1 cellular context compared by ENCODE assay signal in the genomic region with DNA sequence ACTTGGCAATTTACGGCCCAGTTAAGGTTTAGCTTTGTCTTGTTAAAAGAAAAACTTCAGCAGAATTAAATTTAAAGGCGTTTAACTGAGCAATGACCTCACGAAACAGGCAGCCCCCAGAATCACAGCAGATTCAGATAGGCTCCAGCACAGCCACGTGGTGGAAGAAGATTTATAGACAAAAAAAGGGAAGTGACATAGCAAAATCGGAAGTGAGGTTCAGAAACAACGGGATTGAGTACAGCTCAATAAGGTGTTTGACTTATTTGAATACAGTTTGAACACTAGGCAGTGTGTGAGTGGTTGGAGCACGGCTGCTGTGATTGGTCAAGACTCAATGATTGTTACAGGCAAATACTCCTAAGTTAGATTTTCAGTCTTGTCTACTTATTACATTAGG.
A peak's percentile ranks its signal among the peaks of the same experiment; 100 is the strongest.
TF ChIP-seq lines count a peak whose summit lies in the region.

No MANE protein-coding gene starts in this region.

TF ChIP-seq in K562, 482 proteins besides CTCF, POLR2A, EP300 and RAD21 (continued from another document and continues in another):
- TF ChIP-seq, protein P1, sequence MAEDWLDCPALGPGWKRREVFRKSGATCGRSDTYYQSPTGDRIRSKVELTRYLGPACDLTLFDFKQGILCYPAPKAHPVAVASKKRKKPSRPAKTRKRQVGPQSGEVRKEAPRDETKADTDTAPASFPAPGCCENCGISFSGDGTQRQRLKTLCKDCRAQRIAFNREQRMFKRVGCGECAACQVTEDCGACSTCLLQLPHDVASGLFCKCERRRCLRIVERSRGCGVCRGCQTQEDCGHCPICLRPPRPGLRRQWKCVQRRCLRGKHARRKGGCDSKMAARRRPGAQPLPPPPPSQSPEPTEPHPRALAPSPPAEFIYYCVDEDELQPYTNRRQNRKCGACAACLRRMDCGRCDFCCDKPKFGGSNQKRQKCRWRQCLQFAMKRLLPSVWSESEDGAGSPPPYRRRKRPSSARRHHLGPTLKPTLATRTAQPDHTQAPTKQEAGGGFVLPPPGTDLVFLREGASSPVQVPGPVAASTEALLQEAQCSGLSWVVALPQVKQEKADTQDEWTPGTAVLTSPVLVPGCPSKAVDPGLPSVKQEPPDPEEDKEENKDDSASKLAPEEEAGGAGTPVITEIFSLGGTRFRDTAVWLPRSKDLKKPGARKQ (CRISPR knock-in tag; IDR thresholded peaks at IDR 0.05), result no peak
- no peak for TF ChIP-seq JUND (IDR thresholded peaks at IDR 0.05; ENCODE audit: borderline replicate concordance, low read depth, low read length)
- no peak for TF ChIP-seq JUND (tag; IDR thresholded peaks at IDR 0.05; ENCODE audit: borderline replicate concordance, low read depth, low read length)
- TF ChIP-seq MAFF (IDR thresholded peaks at IDR 0.05; ENCODE audit: low read length), result peak; percentile 39; the same call in 1 of the 2 replicates
- no peak for TF ChIP-seq ZNF197 (CRISPR knock-in tag; IDR thresholded peaks at IDR 0.05; ENCODE audit: low read depth)
- TF ChIP-seq ZBTB34 (CRISPR knock-in tag; IDR thresholded peaks at IDR 0.05), result no peak
- TF ChIP-seq MYC (IDR thresholded peaks at IDR 0.05; ENCODE audit: low read depth, low read length), result peak; percentile 66
- no peak for TF ChIP-seq MYC (CRISPR knock-in tag; IDR thresholded peaks at IDR 0.05; ENCODE audit: borderline replicate concordance, low read depth)
- no peak for TF ChIP-seq ZNF175 (CRISPR knock-in tag; IDR thresholded peaks at IDR 0.05; ENCODE audit: low read depth)
- no peak for TF ChIP-seq LCOR (CRISPR knock-in tag; IDR thresholded peaks at IDR 0.05)
- no peak for TF ChIP-seq RFX7 (CRISPR knock-in tag; IDR thresholded peaks at IDR 0.05)
- no peak for TF ChIP-seq ELF2 (CRISPR knock-in tag; IDR thresholded peaks at IDR 0.05)
- no peak for TF ChIP-seq ZNF324 (CRISPR knock-in tag; IDR thresholded peaks at IDR 0.05)
- 0 out of 2 replicates have a peak, but pooled peaks have one; percentile 29 for TF ChIP-seq MAFK (IDR thresholded peaks at IDR 0.05; ENCODE audit: low read length)
- no peak for TF ChIP-seq ZNF395 (CRISPR knock-in tag; IDR thresholded peaks at IDR 0.05)
- TF ChIP-seq, protein P2, sequence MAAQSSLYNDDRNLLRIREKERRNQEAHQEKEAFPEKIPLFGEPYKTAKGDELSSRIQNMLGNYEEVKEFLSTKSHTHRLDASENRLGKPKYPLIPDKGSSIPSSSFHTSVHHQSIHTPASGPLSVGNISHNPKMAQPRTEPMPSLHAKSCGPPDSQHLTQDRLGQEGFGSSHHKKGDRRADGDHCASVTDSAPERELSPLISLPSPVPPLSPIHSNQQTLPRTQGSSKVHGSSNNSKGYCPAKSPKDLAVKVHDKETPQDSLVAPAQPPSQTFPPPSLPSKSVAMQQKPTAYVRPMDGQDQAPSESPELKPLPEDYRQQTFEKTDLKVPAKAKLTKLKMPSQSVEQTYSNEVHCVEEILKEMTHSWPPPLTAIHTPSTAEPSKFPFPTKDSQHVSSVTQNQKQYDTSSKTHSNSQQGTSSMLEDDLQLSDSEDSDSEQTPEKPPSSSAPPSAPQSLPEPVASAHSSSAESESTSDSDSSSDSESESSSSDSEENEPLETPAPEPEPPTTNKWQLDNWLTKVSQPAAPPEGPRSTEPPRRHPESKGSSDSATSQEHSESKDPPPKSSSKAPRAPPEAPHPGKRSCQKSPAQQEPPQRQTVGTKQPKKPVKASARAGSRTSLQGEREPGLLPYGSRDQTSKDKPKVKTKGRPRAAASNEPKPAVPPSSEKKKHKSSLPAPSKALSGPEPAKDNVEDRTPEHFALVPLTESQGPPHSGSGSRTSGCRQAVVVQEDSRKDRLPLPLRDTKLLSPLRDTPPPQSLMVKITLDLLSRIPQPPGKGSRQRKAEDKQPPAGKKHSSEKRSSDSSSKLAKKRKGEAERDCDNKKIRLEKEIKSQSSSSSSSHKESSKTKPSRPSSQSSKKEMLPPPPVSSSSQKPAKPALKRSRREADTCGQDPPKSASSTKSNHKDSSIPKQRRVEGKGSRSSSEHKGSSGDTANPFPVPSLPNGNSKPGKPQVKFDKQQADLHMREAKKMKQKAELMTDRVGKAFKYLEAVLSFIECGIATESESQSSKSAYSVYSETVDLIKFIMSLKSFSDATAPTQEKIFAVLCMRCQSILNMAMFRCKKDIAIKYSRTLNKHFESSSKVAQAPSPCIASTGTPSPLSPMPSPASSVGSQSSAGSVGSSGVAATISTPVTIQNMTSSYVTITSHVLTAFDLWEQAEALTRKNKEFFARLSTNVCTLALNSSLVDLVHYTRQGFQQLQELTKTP (IDR thresholded peaks at IDR 0.05; ENCODE audit: low read depth in 1 of 2, partially characterized antibody in 2 of 2), result no peak
- no peak for TF ChIP-seq PHF21A (IDR thresholded peaks at IDR 0.05; ENCODE audit: borderline replicate concordance, low read depth)
- TF ChIP-seq, protein P3, sequence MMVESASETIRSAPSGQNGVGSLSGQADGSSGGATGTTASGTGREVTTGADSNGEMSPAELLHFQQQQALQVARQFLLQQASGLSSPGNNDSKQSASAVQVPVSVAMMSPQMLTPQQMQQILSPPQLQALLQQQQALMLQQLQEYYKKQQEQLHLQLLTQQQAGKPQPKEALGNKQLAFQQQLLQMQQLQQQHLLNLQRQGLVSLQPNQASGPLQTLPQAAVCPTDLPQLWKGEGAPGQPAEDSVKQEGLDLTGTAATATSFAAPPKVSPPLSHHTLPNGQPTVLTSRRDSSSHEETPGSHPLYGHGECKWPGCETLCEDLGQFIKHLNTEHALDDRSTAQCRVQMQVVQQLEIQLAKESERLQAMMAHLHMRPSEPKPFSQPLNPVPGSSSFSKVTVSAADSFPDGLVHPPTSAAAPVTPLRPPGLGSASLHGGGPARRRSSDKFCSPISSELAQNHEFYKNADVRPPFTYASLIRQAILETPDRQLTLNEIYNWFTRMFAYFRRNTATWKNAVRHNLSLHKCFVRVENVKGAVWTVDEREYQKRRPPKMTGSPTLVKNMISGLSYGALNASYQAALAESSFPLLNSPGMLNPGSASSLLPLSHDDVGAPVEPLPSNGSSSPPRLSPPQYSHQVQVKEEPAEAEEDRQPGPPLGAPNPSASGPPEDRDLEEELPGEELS (CRISPR knock-in tag; IDR thresholded peaks at IDR 0.05; ENCODE audit: borderline replicate concordance), result no peak
- TF ChIP-seq HCFC1 (IDR thresholded peaks at IDR 0.05; ENCODE audit: low read depth, low read length), result no peak
- peak; percentile 49 to 50; a peak in 2 of 4 replicates for TF ChIP-seq KDM1A (IDR thresholded peaks at IDR 0.05)
- TF ChIP-seq ZNF316 (IDR thresholded peaks at IDR 0.05), result peak; percentile 64
- no peak for TF ChIP-seq ARHGAP35 (IDR thresholded peaks at IDR 0.05; ENCODE audit: partially characterized antibody)
- no peak for TF ChIP-seq TSC22D4 (tag; IDR thresholded peaks at IDR 0.05)
- peak; percentile 97 for TF ChIP-seq SPI1 (IDR thresholded peaks at IDR 0.05; ENCODE audit: borderline replicate concordance, low read depth, low read length)
- TF ChIP-seq ETS2 (tag; IDR thresholded peaks at IDR 0.05; ENCODE audit: borderline replicate concordance, poor library complexity, severe bottlenecking), result no peak
- no peak for TF ChIP-seq KDM2B (CRISPR knock-in tag; IDR thresholded peaks at IDR 0.05)
- TF ChIP-seq RCOR1 (IDR thresholded peaks at IDR 0.05; ENCODE audit: borderline replicate concordance in 1 of 2, low read depth in 2 of 2, low read length in 2 of 2), result peak in 1 of 2 experiments; percentile 83; a peak in 2 of 4 replicates
- peak; percentile 40; the same call in 1 of the 2 replicates for TF ChIP-seq MAX (CRISPR knock-in tag; IDR thresholded peaks at IDR 0.05)
- TF ChIP-seq NCOA6 (IDR thresholded peaks at IDR 0.05), result no peak
- no peak for TF ChIP-seq CBX3 (IDR thresholded peaks at IDR 0.05; ENCODE audit: borderline replicate concordance in 1 of 2, low read length in 2 of 2)
- no peak for TF ChIP-seq SMAD3 (CRISPR knock-in tag; conservative IDR thresholded peaks at IDR 0.05)
- no peak for TF ChIP-seq HES1 (IDR thresholded peaks at IDR 0.05; ENCODE audit: low read depth)
- peak; percentile 50 for TF ChIP-seq C11orf30 (IDR thresholded peaks at IDR 0.05; ENCODE audit: low read depth)
- peak; percentile 79 for TF ChIP-seq USF1 (CRISPR knock-in tag; IDR thresholded peaks at IDR 0.05)
- TF ChIP-seq, protein P4, sequence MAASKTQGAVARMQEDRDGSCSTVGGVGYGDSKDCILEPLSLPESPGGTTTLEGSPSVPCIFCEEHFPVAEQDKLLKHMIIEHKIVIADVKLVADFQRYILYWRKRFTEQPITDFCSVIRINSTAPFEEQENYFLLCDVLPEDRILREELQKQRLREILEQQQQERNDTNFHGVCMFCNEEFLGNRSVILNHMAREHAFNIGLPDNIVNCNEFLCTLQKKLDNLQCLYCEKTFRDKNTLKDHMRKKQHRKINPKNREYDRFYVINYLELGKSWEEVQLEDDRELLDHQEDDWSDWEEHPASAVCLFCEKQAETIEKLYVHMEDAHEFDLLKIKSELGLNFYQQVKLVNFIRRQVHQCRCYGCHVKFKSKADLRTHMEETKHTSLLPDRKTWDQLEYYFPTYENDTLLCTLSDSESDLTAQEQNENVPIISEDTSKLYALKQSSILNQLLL (CRISPR knock-in tag; IDR thresholded peaks at IDR 0.05; ENCODE audit: borderline replicate concordance), result no peak
- peak in 1 of 2 experiments; percentile 27; a peak in 1 of 4 replicates for TF ChIP-seq TRIM24 (IDR thresholded peaks at IDR 0.05)
- TF ChIP-seq ZNF75A (CRISPR knock-in tag; IDR thresholded peaks at IDR 0.05), result no peak
- no peak for TF ChIP-seq ATF4 (CRISPR knock-in tag; IDR thresholded peaks at IDR 0.05)
- TF ChIP-seq NEUROD1 (IDR thresholded peaks at IDR 0.05; ENCODE audit: borderline replicate concordance, low read depth, low read length, partially characterized antibody), result no peak
- TF ChIP-seq HDAC8 (tag; IDR thresholded peaks at IDR 0.05), result no peak
- TF ChIP-seq, protein P5, sequence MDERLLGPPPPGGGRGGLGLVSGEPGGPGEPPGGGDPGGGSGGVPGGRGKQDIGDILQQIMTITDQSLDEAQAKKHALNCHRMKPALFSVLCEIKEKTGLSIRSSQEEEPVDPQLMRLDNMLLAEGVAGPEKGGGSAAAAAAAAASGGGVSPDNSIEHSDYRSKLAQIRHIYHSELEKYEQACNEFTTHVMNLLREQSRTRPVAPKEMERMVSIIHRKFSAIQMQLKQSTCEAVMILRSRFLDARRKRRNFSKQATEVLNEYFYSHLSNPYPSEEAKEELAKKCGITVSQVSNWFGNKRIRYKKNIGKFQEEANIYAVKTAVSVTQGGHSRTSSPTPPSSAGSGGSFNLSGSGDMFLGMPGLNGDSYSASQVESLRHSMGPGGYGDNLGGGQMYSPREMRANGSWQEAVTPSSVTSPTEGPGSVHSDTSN (CRISPR knock-in tag; IDR thresholded peaks at IDR 0.05; ENCODE audit: low read depth), result no peak
- TF ChIP-seq, protein P5 (tag; conservative IDR thresholded peaks at IDR 0.05; ENCODE audit: low read depth), result peak; percentile 73
- TF ChIP-seq GABPA (tag; conservative IDR thresholded peaks at IDR 0.05; ENCODE audit: low read depth), result peak; percentile 68
- no peak for TF ChIP-seq CREBBP (IDR thresholded peaks at IDR 0.05; ENCODE audit: low read depth, low read length)
- TF ChIP-seq KDM4B (IDR thresholded peaks at IDR 0.05; ENCODE audit: borderline replicate concordance in 2 of 2, low read depth in 1 of 2), result no peak
